ENCODE assay signal across 8 cellular contexts in genomic region chr12:108838194-108839010, GRCh38. TPM values are rescaled to one million over a fixed set of nuclear protein-coding genes. Genes with fewer than 3 reads are reported as not detected.
DNase-seq lines count a peak whose midpoint lies in the region; ATAC-seq and TF ChIP-seq lines count a peak whose summit lies in the region.

No MANE protein-coding gene starts in this region.

- no peak overlapping the region for H3K4me3 ChIP-seq in coronary artery

- in situ Hi-C loops in GM13976 (cut with MboI; ENCODE audit: low sequenced_read_pairs, unreplicated experiment) = no loop called here

- DNase-seq in GM13976 (ENCODE audit: low spot score) (peak; percentile 82), NCI-H146 (lab: John Stamatoyannopoulos, UW) (peak; percentile 97), coronary artery (ENCODE audit: low spot score) (peak; percentile 97), lung microvascular endothelial cell (ENCODE audit: low read depth in 2 of 2) (peak; percentile 100), NCI-H524 (lab: John Stamatoyannopoulos, UW) (no peak)
- peak; percentile 82 for DNase-seq in activated CD4-positive, alpha-beta T cell treated with anti-CD3 and anti-CD28 coated beads for 48 hours
- DNase-seq in stimulated activated CD8-positive, alpha-beta memory T cell treated with anti-CD3 and anti-CD28 coated beads, Interleukin-2, amount 100 ng/mL, for 48 hours (ENCODE audit: low read depth in 2 of 2) = peak; percentile 68 to 75

- peak overlapping the region; percentile 88 to 93 for H3K27ac ChIP-seq in coronary artery

- TF ChIP-seq CTCF in GM13976 (IDR thresholded peaks at IDR 0.05; ENCODE audit: borderline replicate concordance, control extremely low read depth, extremely low read depth, insufficient read depth, missing control alignments) = no peak
- no peak for TF ChIP-seq CTCF in coronary artery (IDR thresholded peaks at IDR 0.05)

- peak; percentile 95 for ATAC-seq in HG02588 (IDR thresholded peaks at IDR 0.05; ENCODE audit: unreplicated experiment)

RNA-seq across cellular contexts. Expression of gene SSH1, which starts 19.0 kb away (rescaled TPM):
- total RNA-seq in lung microvascular endothelial cell = 13.1 and 23.2 TPM in 2 replicates

RNA-seq across cellular contexts. Expression of gene DAO, which starts 41.5 kb away (rescaled TPM):
- not detected in 2 replicates for total RNA-seq in lung microvascular endothelial cell

Comparison
In these comparisons a context has a peak if more than half of its experiments do, and no peak if none do; other contexts are left out.
1. DNase-seq: peak in GM13976 (single experiment), NCI-H146 (single experiment), activated CD4-positive, alpha-beta T cell treated with anti-CD3 and anti-CD28 coated beads for 48 hours (single experiment), coronary artery (single experiment), lung microvascular endothelial cell (2 of 2) and stimulated activated CD8-positive, alpha-beta memory T cell treated with anti-CD3 and anti-CD28 coated beads, Interleukin-2, amount 100 ng/mL, for 48 hours (2 of 2); none in NCI-H524 (0 of 2).